ENCODE assay signal across 22 cellular contexts in the genomic region with DNA sequence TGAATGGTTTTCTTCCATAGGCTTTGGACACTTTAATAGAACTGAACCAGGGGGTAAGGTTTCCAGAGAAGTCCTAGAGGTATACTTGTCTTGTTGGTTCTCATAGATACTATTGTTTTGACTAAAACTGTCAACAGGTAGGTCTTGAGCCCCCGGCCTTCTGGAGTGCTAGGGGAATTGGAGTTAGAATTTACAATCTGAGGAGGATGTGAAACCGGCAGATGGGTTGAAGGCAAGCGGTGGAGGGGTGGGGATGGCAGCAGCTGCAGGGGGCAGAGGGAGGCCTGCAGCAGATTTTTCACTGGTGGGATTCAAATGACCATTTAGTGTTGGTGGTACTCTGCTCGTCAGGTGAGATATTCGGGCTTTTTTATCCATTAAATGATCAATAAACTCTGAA.
"Had no signal": no experiment of that assay in that cellular context is flagged by ENCODE, and none has a peak within 500 bp of the region (broad histone marks: within the 10 kb centered on the region; RNA-seq: fewer than 3 reads in every experiment).

No MANE protein-coding gene starts in this region.

- H3K27ac Mint-ChIP-seq: activated naive CD4-positive, alpha-beta T cell treated with anti-CD3 and anti-CD28 coated beads, Interleukin-2, amount 10 ng/mL, durations not matched to agents 7 days and 5 days; activated T-cell treated with anti-CD3 and anti-CD28 coated beads, Interleukin-2, amount 50 U/mL, for 24 hours; endodermal cell; nephron; T-helper 2 cell treated with Interferon-gamma antibody and Interleukin-4, amounts not matched to agents 5 μg/mL and 100 μg/mL, for 36 hours had no signal

- ATAC-seq: gastroesophageal sphincter; left ventricle myocardium superior; stimulated activated naive CD8-positive, alpha-beta T cell treated with anti-CD3 and anti-CD28 coated beads, Interleukin-15, Interleukin-2, amounts not matched to agents 100 U/mL and 50 U/mL, for 24 hours; upper lobe of right lung had no signal

- DNase-seq: activated naive CD4-positive, alpha-beta T cell treated with anti-CD3 and anti-CD28 coated beads, Interleukin-2, amount 10 ng/mL, durations not matched to agents 7 days and 5 days; activated T-cell treated with anti-CD3 and anti-CD28 coated beads, Interleukin-2, amount 50 U/mL, for 24 hours; amygdala; cortex of kidney; endodermal cell; esophagus squamous epithelium; head of caudate nucleus; hypothalamus; left ventricle myocardium superior; mammary epithelial cell; midbrain; ovary; stimulated activated CD4-positive, alpha-beta T cell treated with anti-CD3 and anti-CD28 coated beads, Interleukin-4, amount 100 ng/mL, for 1 hour; stimulated activated naive CD8-positive, alpha-beta T cell treated with anti-CD3 and anti-CD28 coated beads, Interleukin-15, Interleukin-2, amounts not matched to agents 100 U/mL and 50 U/mL, for 24 hours; substantia nigra; thyroid gland; upper lobe of right lung had no signal

- H3K9me3 ChIP-seq: esophagus squamous epithelium, gastroesophageal sphincter, neutrophil, ovary, prostate gland, thyroid gland, upper lobe of right lung had no signal

- H3K27me3 ChIP-seq: ovary, thyroid gland, upper lobe of right lung had no signal

- H3K9me3 Mint-ChIP-seq: activated naive CD4-positive, alpha-beta T cell treated with anti-CD3 and anti-CD28 coated beads, Interleukin-2, amount 10 ng/mL, durations not matched to agents 7 days and 5 days; activated T-cell treated with anti-CD3 and anti-CD28 coated beads, Interleukin-2, amount 50 U/mL, for 24 hours; endodermal cell; nephron; T-helper 2 cell treated with Interferon-gamma antibody and Interleukin-4, amounts not matched to agents 5 μg/mL and 100 μg/mL, for 36 hours had no signal

- H3K4me3 Mint-ChIP-seq: activated naive CD4-positive, alpha-beta T cell treated with anti-CD3 and anti-CD28 coated beads, Interleukin-2, amount 10 ng/mL, durations not matched to agents 7 days and 5 days; activated T-cell treated with anti-CD3 and anti-CD28 coated beads, Interleukin-2, amount 50 U/mL, for 24 hours; T-helper 2 cell treated with Interferon-gamma antibody and Interleukin-4, amounts not matched to agents 5 μg/mL and 100 μg/mL, for 36 hours had no signal

- H3K27ac ChIP-seq: esophagus squamous epithelium, gastroesophageal sphincter, neutrophil, ovary, prostate gland, thyroid gland, upper lobe of right lung had no signal

- H3K4me1 ChIP-seq: prostate gland had no signal

- H3K36me3 ChIP-seq: esophagus squamous epithelium, gastroesophageal sphincter, neutrophil, ovary, prostate gland, thyroid gland, upper lobe of right lung had no signal

- H3K4me3 ChIP-seq: esophagus squamous epithelium, gastroesophageal sphincter, ovary, prostate gland, thyroid gland, upper lobe of right lung had no signal

- H3K36me3 Mint-ChIP-seq: activated naive CD4-positive, alpha-beta T cell treated with anti-CD3 and anti-CD28 coated beads, Interleukin-2, amount 10 ng/mL, durations not matched to agents 7 days and 5 days had no signal
